20 cellular contexts compared by ENCODE assay signal in the genomic region with DNA sequence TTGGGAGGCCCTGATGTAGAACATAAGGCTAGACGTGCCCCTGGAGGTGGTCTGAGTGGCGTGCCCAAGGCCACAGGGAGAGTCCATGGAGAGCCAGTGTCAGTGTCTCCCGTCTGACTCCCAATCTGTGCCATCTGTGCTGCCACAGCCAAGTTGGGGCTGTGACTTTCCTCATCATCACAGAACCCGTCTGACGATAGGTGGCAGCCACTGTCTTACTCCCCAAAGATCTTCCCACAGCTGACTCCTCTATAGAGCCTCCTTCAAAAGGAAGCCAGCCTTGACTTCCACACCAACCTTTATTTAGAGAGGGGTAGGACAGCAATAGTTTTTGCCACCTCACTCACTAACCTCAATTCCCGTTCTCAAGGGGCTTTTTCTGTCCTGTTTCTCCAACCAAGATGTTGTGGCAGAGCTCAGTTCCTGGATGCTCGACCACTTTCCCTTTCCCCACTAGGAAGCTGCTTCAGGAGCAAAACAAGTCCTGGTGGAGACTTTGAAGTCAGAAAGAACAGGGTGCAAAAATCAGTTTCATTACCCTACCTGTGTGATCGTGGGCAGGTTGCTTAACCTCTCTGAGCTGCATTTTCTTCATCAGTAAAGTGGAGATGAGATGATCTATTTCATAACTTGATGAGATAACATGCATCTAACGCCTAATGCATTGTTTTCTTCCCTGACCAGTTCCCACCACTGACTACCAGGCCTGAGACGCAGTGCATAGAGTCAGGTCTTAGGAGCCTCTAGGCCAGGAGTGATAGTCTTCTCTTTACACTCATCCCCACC.
DNase-seq lines count a peak whose midpoint lies in the region; ATAC-seq, FAIRE-seq and TF ChIP-seq lines count a peak whose summit lies in the region.
"Had no signal": no experiment of that assay in that cellular context is flagged by ENCODE, and none has a peak within 500 bp of the region (broad histone marks: within the 10 kb centered on the region; RNA-seq: fewer than 3 reads in every experiment).

No MANE protein-coding gene starts in this region.

- H3K27me3 ChIP-seq in IMR-90 (ENCODE audit: control insufficient read depth, insufficient read depth, low read length) (no peaks in the 10 kb centered on the region), astrocyte (ENCODE audit: insufficient read depth, low read length) (peaks cover 5% of the 10 kb centered on the region), mesenchymal stem cell (ENCODE audit: control insufficient read depth in 1 of 2, insufficient read depth in 1 of 2, low read length in 2 of 2) (peaks cover 0 to 74% of the 10 kb centered on the region in 2 experiments), osteoblast (ENCODE audit: insufficient read depth, low read length) (no peaks in the 10 kb centered on the region), small intestine (ENCODE audit: control insufficient read depth in 2 of 2, insufficient read depth in 2 of 2, low read length in 2 of 2) (no peaks in the 10 kb centered on the region)
- H3K27me3 ChIP-seq: BLaER1, Peyer's patch had no signal

- H3K36me3 ChIP-seq in IMR-90 (ENCODE audit: control insufficient read depth, insufficient read depth, low read length) (no peaks in the 10 kb centered on the region), astrocyte (ENCODE audit: insufficient read depth, low read length) (no peaks in the 10 kb centered on the region), mesenchymal stem cell (ENCODE audit: control insufficient read depth in 1 of 2, insufficient read depth in 2 of 2, low read depth in 1 of 2, low read length in 2 of 2) (no peaks in the 10 kb centered on the region), osteoblast (ENCODE audit: insufficient read depth, low read length) (no peaks in the 10 kb centered on the region), small intestine (ENCODE audit: control insufficient read depth in 2 of 2, insufficient read depth in 2 of 2, low read length in 2 of 2) (no peaks in the 10 kb centered on the region)
- H3K36me3 ChIP-seq: BLaER1, Peyer's patch had no signal

- DNase-seq in IMR-90 = no peak
- DNase-seq in astrocyte (ENCODE audit: low read depth) = no peak
- DNase-seq in mesenchymal stem cell = no peak
- no peak for DNase-seq in osteoblast (ENCODE audit: insufficient read length, low spot score, missing footprints)
- DNase-seq in small intestine = no peak
- DNase-seq: CD8-positive, alpha-beta T cell; DMS79 treated with DMSO at 0.1 percent for 48 hours; NCI-H1417 treated with DMSO at 0.1 percent for 48 hours; NCI-H187 treated with DMSO at 0.1 percent for 48 hours; NCI-H345; NCI-H526 treated with DMSO at 0.1 percent for 48 hours; Peyer's patch had no signal

- H3K4me1 ChIP-seq in IMR-90 (ENCODE audit: control insufficient read depth, insufficient read depth, low read length) (peaks cover 21% of the 10 kb centered on the region), astrocyte (ENCODE audit: insufficient read depth, low read length) (peaks cover 30% of the 10 kb centered on the region), mesenchymal stem cell (ENCODE audit: control insufficient read depth, insufficient read depth, low read depth, low read length) (peaks cover 6% of the 10 kb centered on the region), osteoblast (ENCODE audit: insufficient read depth, low read length) (peaks cover 51% of the 10 kb centered on the region), small intestine (ENCODE audit: control insufficient read depth in 2 of 2, insufficient read depth in 1 of 2, low read depth in 1 of 2, low read length in 1 of 2) (no peaks in the 10 kb centered on the region)
- H3K4me1 ChIP-seq: A549 had no signal

- H4K8ac ChIP-seq in IMR-90 (ENCODE audit: low read depth in 2 of 2, low read length in 2 of 2) (no peak overlapping the region), mesenchymal stem cell (ENCODE audit: low read length) (peak overlapping the region; percentile 83)

- WGBS in IMR-90 (ENCODE audit: extremely low coverage in 2 of 2, insufficient read length in 1 of 2), 2 experiments = 94% methylated on average over 2 of the region's 10 CpGs; no CpG with 5 or more reads in 1 of the 2 experiments
- WGBS in mesenchymal stem cell = 90% methylated on average over 8 of the region's 10 CpGs
- WGBS in small intestine, 3 donors = 74 to 83% (median 81%) methylated on average over 10 of the region's 10 CpGs

- CTCF ChIA-PET in IMR-90 (lab: Yijun Ruan, JAX) = no interaction called here

- POLR2A ChIA-PET in IMR-90 (lab: Charles Lee; ENCODE audit: unreplicated experiment) = no interaction called here

- H3K14ac ChIP-seq in IMR-90 (replicated peaks; ENCODE audit: low read depth, low read length) (no peak overlapping the region), mesenchymal stem cell (ENCODE audit: low read length in 2 of 2) (peak overlapping the region in 1 of 2 experiments; percentile 61)

- no peak overlapping the region for H2BK5ac ChIP-seq in IMR-90 (ENCODE audit: low read depth, low read length, poor library complexity, severe bottlenecking)
- no peak overlapping the region for H2BK5ac ChIP-seq in mesenchymal stem cell (ENCODE audit: low read depth, low read length, poor library complexity, severe bottlenecking)

- peaks cover 13% of the 10 kb centered on the region for H3K9me1 ChIP-seq in IMR-90 (ENCODE audit: insufficient read depth, low read length)

- H2AFZ ChIP-seq in IMR-90 (replicated peaks; ENCODE audit: low read length, poor library complexity) (no peak overlapping the region), astrocyte (ENCODE audit: low read depth, low read length) (no peak overlapping the region), mesenchymal stem cell (ENCODE audit: low read depth, low read length) (no peak overlapping the region), osteoblast (ENCODE audit: low read length) (no peak overlapping the region)

- no peak for TF ChIP-seq RAD21 in IMR-90 (IDR thresholded peaks at IDR 0.05; ENCODE audit: low read length)

- peaks cover 25% of the 10 kb centered on the region for H3K27me3 Mint-ChIP-seq in astrocyte (ENCODE audit: low read depth, unreplicated experiment)

- no peak overlapping the region for H3K4me3 ChIP-seq in IMR-90 (ENCODE audit: insufficient read depth, low read depth, low read length)
- H3K4me3 ChIP-seq in astrocyte (ENCODE audit: insufficient read depth, low read depth, low read length) = no peak overlapping the region
- no peak overlapping the region for H3K4me3 ChIP-seq in mesenchymal stem cell (ENCODE audit: insufficient read depth in 1 of 2, low read depth in 1 of 2, low read length in 2 of 2)
- H3K4me3 ChIP-seq in osteoblast (ENCODE audit: insufficient read depth, low read length) = no peak overlapping the region
- H3K4me3 ChIP-seq in small intestine (ENCODE audit: low read depth in 1 of 2, low read length in 2 of 2) = no peak overlapping the region
- H3K4me3 ChIP-seq: A549, BLaER1, Peyer's patch had no signal

- H3K79me1 ChIP-seq in IMR-90 (ENCODE audit: low read depth in 1 of 2, low read length in 2 of 2) = no peaks in the 10 kb centered on the region
- no peaks in the 10 kb centered on the region for H3K79me1 ChIP-seq in mesenchymal stem cell (replicated peaks; ENCODE audit: low read length, poor library complexity, severe bottlenecking)

- H3K4ac ChIP-seq in IMR-90 (ENCODE audit: low read depth, low read length) = peak overlapping the region; percentile 30; the same call in 1 of the 2 replicates
- peak overlapping the region; percentile 40 to 41 for H3K4ac ChIP-seq in mesenchymal stem cell (ENCODE audit: low read depth in 1 of 2, low read length in 2 of 2)

- no peaks in the 10 kb centered on the region for H4K20me1 ChIP-seq in IMR-90 (ENCODE audit: insufficient read depth, low read length)
- no peaks in the 10 kb centered on the region for H4K20me1 ChIP-seq in astrocyte (ENCODE audit: insufficient read depth, low read length)
- no peaks in the 10 kb centered on the region for H4K20me1 ChIP-seq in osteoblast (ENCODE audit: insufficient read depth, low read length)
- H4K20me1 ChIP-seq: BLaER1 had no signal

- intact Hi-C loops in IMR-90 (cut with micrococcal nuclease) = no loop called here

- no peaks in the 10 kb centered on the region for H3K9me3 Mint-ChIP-seq in astrocyte (ENCODE audit: unreplicated experiment)
- H3K9me3 Mint-ChIP-seq: CD8-positive, alpha-beta T cell had no signal

- TF ChIP-seq CTCF in IMR-90 (conservative IDR thresholded peaks at IDR 0.05; ENCODE audit: low read depth, low read length) (no peak), astrocyte (IDR thresholded peaks at IDR 0.05; ENCODE audit: insufficient read depth, low read depth, low read length) (no peak), osteoblast (IDR thresholded peaks at IDR 0.05; ENCODE audit: extremely low read depth, low read depth, low read length) (no peak)

- H3K9me3 ChIP-seq in IMR-90 (ENCODE audit: control insufficient read depth, insufficient read depth, low read length) = no peaks in the 10 kb centered on the region
- H3K9me3 ChIP-seq in astrocyte (ENCODE audit: insufficient read depth, low read depth, low read length) = no peaks in the 10 kb centered on the region
- no peaks in the 10 kb centered on the region for H3K9me3 ChIP-seq in mesenchymal stem cell (ENCODE audit: control insufficient read depth, low read length)
- H3K9me3 ChIP-seq in osteoblast (ENCODE audit: low read depth, low read length) = no peaks in the 10 kb centered on the region
- H3K9me3 ChIP-seq in small intestine (ENCODE audit: control insufficient read depth, low read depth) = no peaks in the 10 kb centered on the region
- H3K9me3 ChIP-seq: A549, BLaER1, Peyer's patch had no signal

- H3K27ac ChIP-seq in IMR-90 (ENCODE audit: insufficient read depth, low read length) = no peak overlapping the region
- H3K27ac ChIP-seq in astrocyte (ENCODE audit: low read depth, low read length) = peak overlapping the region; percentile 59
- no peak overlapping the region for H3K27ac ChIP-seq in mesenchymal stem cell (ENCODE audit: low read length, poor library complexity, severe bottlenecking)
- peak overlapping the region; percentile 46 for H3K27ac ChIP-seq in osteoblast (ENCODE audit: low read depth, low read length)
- H3K27ac ChIP-seq in small intestine (ENCODE audit: low read depth in 1 of 2, low read length in 1 of 2) = no peak overlapping the region
- H3K27ac ChIP-seq: A549, BLaER1, KMS-11, Peyer's patch had no signal

- no peak overlapping the region for H3K56ac ChIP-seq in IMR-90 (ENCODE audit: extremely low read depth, insufficient read depth, low read length)

- peak overlapping the region; percentile 75 for H3K27ac Mint-ChIP-seq in astrocyte (ENCODE audit: unreplicated experiment)
- H3K27ac Mint-ChIP-seq: CD8-positive, alpha-beta T cell had no signal

- H3K23ac ChIP-seq in IMR-90 (ENCODE audit: low read depth, low read length) (no peak overlapping the region), mesenchymal stem cell (ENCODE audit: low read length in 2 of 2) (peak overlapping the region in 1 of 2 experiments; percentile 5)

- H3K4me2 ChIP-seq in IMR-90 (ENCODE audit: low read depth, low read length) (no peak overlapping the region), astrocyte (ENCODE audit: low read length) (peak overlapping the region; percentile 59), mesenchymal stem cell (ENCODE audit: low read length, poor library complexity, severe bottlenecking) (no peak overlapping the region), osteoblast (ENCODE audit: insufficient read depth, low read length) (no peak overlapping the region)
- H3K4me2 ChIP-seq: A549, BLaER1, KMS-11 had no signal

- H4K5ac ChIP-seq in IMR-90 (ENCODE audit: low read depth, low read length) = no peak overlapping the region

- H3K9ac ChIP-seq in IMR-90 (ENCODE audit: low read depth, low read length) (no peak overlapping the region), astrocyte (ENCODE audit: low read length) (no peak overlapping the region), mesenchymal stem cell (ENCODE audit: low read length) (no peak overlapping the region)
- H3K9ac ChIP-seq: BLaER1, KMS-11 had no signal

- H2BK15ac ChIP-seq in IMR-90 (ENCODE audit: low read depth, low read length) (peak overlapping the region; percentile 6; the same call in 2 of the 3 replicates), mesenchymal stem cell (ENCODE audit: low read depth, poor library complexity, severe bottlenecking) (no peak overlapping the region)

- dilution Hi-C loops in IMR-90 (cut with HindIII; ENCODE audit: low sequenced_read_pairs, unreplicated experiment) = no loop called here

- TF ChIP-seq POLR2A in IMR-90 (IDR thresholded peaks at IDR 0.05; ENCODE audit: low read depth, low read length) = no peak

- H2AK5ac ChIP-seq in IMR-90 (ENCODE audit: low read depth, low read length) (peak overlapping the region; percentile 17; the same call in 1 of the 2 replicates), mesenchymal stem cell (ENCODE audit: low read length, severe bottlenecking) (no peak overlapping the region)

- ATAC-seq in IMR-90 (ENCODE audit: low read depth) = no peak
- ATAC-seq in HG02588 (IDR thresholded peaks at IDR 0.05; ENCODE audit: unreplicated experiment) = no peak
- no peak for ATAC-seq in HG02610 (IDR thresholded peaks at IDR 0.05; ENCODE audit: unreplicated experiment)
- ATAC-seq: CD8-positive, alpha-beta T cell; HepG2; Right ventricle myocardium inferior had no signal

- no peak overlapping the region for H2AK9ac ChIP-seq in IMR-90 (replicated peaks; ENCODE audit: low read depth, low read length, poor library complexity)

- in situ Hi-C loops in IMR-90 (cut with MboI; ENCODE audit: low sequenced_read_pairs) = no loop called here

- BruUV-seq in IMR-90 (replicated peaks; lab: Mats Ljungman, UMichigan) = no TSS peak

- no peaks in the 10 kb centered on the region for H3K36me3 Mint-ChIP-seq in astrocyte (ENCODE audit: low read depth, unreplicated experiment)
- H3K36me3 Mint-ChIP-seq: CD8-positive, alpha-beta T cell had no signal

- H3K4me3 Mint-ChIP-seq in astrocyte (ENCODE audit: unreplicated experiment) = no peak overlapping the region
- H3K4me3 Mint-ChIP-seq: CD8-positive, alpha-beta T cell had no signal

- peak overlapping the region; percentile 60; the same call in 1 of the 2 replicates for H2BK20ac ChIP-seq in IMR-90 (ENCODE audit: low read depth, low read length)

- no peak for FAIRE-seq in astrocyte (lab: Jason Lieb, UNC)
- no peak for FAIRE-seq in small intestine (lab: Jason Lieb, UNC)
- FAIRE-seq: A549, H1, HepG2 had no signal

- H3K79me2 ChIP-seq in astrocyte (ENCODE audit: insufficient read depth, low read length) (no peaks in the 10 kb centered on the region), osteoblast (ENCODE audit: insufficient read depth, low read length) (no peaks in the 10 kb centered on the region)

- H4K91ac ChIP-seq in IMR-90 (ENCODE audit: insufficient read depth, low read depth, low read length) = no peak overlapping the region
- H4K91ac ChIP-seq in mesenchymal stem cell (ENCODE audit: low read length) = peak overlapping the region; percentile 81

- no peak overlapping the region for H3K18ac ChIP-seq in IMR-90 (ENCODE audit: low read depth, low read length)
- H3K18ac ChIP-seq in mesenchymal stem cell (ENCODE audit: low read depth in 1 of 2, low read length in 2 of 2) = peak overlapping the region; percentile 30 to 94

- peak overlapping the region; percentile 54 for H2BK120ac ChIP-seq in IMR-90 (ENCODE audit: low read depth, low read length)
- H2BK120ac ChIP-seq in mesenchymal stem cell (ENCODE audit: low read depth, low read length) = peak overlapping the region; percentile 35

- H2BK12ac ChIP-seq in mesenchymal stem cell (ENCODE audit: low read length in 2 of 2) = peak overlapping the region; percentile 76 to 90

- H3K4me1 Mint-ChIP-seq in astrocyte (ENCODE audit: low read depth, unreplicated experiment) = peaks cover 32% of the 10 kb centered on the region

Comparison
In these comparisons a context has a peak if more than half of its experiments do, and no peak if none do; other contexts are left out.
1. H3K27ac ChIP-seq: peak in astrocyte (single experiment) and osteoblast (single experiment); none in IMR-90 (single experiment), mesenchymal stem cell (single experiment) and small intestine (0 of 2).